Comparison of ENCODE assay signal across 27 cellular contexts in the genomic region with DNA sequence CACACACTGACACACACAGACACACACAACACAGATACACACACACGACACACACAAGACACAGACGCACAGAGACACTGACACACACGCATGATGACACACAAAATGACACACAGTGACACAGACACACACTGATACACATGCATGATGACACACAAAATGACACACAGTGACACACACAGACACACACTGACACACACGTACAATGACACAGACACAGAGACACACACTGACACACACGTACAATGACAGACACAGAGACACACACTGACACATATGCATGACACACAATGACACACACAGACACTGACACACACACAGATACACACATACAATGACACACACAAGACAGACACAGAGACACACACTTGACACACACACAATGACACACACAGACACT. TPM values are rescaled to one million over a fixed set of nuclear protein-coding genes. Genes with fewer than 3 reads are reported as not detected.
"Had no signal": no experiment of that assay in that cellular context is flagged by ENCODE, and none has a peak within 500 bp of the region (broad histone marks: within the 10 kb centered on the region; RNA-seq: fewer than 3 reads in every experiment).

No MANE protein-coding gene starts in this region.

- H3K27ac ChIP-seq: body of pancreas, lower lobe of right lung, stomach, suprapubic skin, tibial nerve, uterus had no signal

- H3K27me3 Mint-ChIP-seq: activated CD4-positive, alpha-beta memory T cell treated with anti-CD3 and anti-CD28 coated beads for 36 hours; activated naive CD4-positive, alpha-beta T cell treated with anti-CD3 and anti-CD28 coated beads, Interleukin-2, amount 50 U/mL, for 24 hours; natural killer cell treated with Interleukin-12 subunit alpha and Interleukin-12 subunit beta and Interleukin-15 and Interleukin-18, amount 100 ng/mL, for 72 hours; stimulated activated memory B cell treated with anti-CD40 and anti-IgM and Interleukin-4, amounts not matched to agents 10 μg/mL and 1 μg/mL and 100 μg/mL, for 72 hours had no signal

- H3K4me1 Mint-ChIP-seq: activated naive CD4-positive, alpha-beta T cell treated with anti-CD3 and anti-CD28 coated beads, Interleukin-2, amount 50 U/mL, for 24 hours had no signal

- H3K4me3 Mint-ChIP-seq: activated CD4-positive, alpha-beta memory T cell treated with anti-CD3 and anti-CD28 coated beads for 36 hours; activated naive CD4-positive, alpha-beta T cell treated with anti-CD3 and anti-CD28 coated beads, Interleukin-2, amount 50 U/mL, for 24 hours; natural killer cell treated with Interleukin-12 subunit alpha and Interleukin-12 subunit beta and Interleukin-15 and Interleukin-18, amount 100 ng/mL, for 72 hours; stimulated activated memory B cell treated with anti-CD40 and anti-IgM and Interleukin-4, amounts not matched to agents 10 μg/mL and 1 μg/mL and 100 μg/mL, for 72 hours had no signal

- H3K27me3 ChIP-seq: body of pancreas, stomach, suprapubic skin, tibial nerve, uterus had no signal

- H3K36me3 ChIP-seq: lower lobe of right lung, stomach, suprapubic skin, uterus had no signal

- H3K36me3 Mint-ChIP-seq: activated CD4-positive, alpha-beta memory T cell treated with anti-CD3 and anti-CD28 coated beads for 36 hours; activated naive CD4-positive, alpha-beta T cell treated with anti-CD3 and anti-CD28 coated beads, Interleukin-2, amount 50 U/mL, for 24 hours; natural killer cell treated with Interleukin-12 subunit alpha and Interleukin-12 subunit beta and Interleukin-15 and Interleukin-18, amount 100 ng/mL, for 72 hours had no signal

- FAIRE-seq: endometrium, kidney had no signal

- H3K4me1 ChIP-seq: body of pancreas, lower lobe of right lung, stomach, suprapubic skin, tibial nerve, uterus had no signal

- H3K9me3 Mint-ChIP-seq: activated naive CD4-positive, alpha-beta T cell treated with anti-CD3 and anti-CD28 coated beads, Interleukin-2, amount 50 U/mL, for 24 hours; natural killer cell treated with Interleukin-12 subunit alpha and Interleukin-12 subunit beta and Interleukin-15 and Interleukin-18, amount 100 ng/mL, for 72 hours had no signal

- H3K9me3 ChIP-seq: body of pancreas had no signal

- ATAC-seq: body of pancreas; lower lobe of right lung; sciatic nerve; stimulated activated memory B cell treated with anti-CD40 and anti-IgM and Interleukin-4, amounts not matched to agents 10 μg/mL and 1 μg/mL and 100 μg/mL, for 72 hours had no signal

- DNase-seq: activated CD4-positive, alpha-beta T cell treated with anti-CD3 and anti-CD28 coated beads for 48 hours; activated gamma-delta T cell treated with Interleukin-2 at 50 U/mL for 16 hours; activated T-cell treated with anti-CD3 and anti-CD28 coated beads, Interleukin-2, amount 50 U/mL, for 1 hour; anterior cingulate cortex; body of pancreas; erythroblast; foreskin fibroblast; kidney; lower lobe of right lung; nucleus accumbens; stimulated activated CD4-positive, alpha-beta T cell treated with anti-CD3 and anti-CD28 coated beads, Interleukin-15, amount 100 ng/mL, for 24 hours; T-helper 2 cell; uterus had no signal

- H3K4me3 ChIP-seq: body of pancreas, lower lobe of right lung, smooth muscle cell, stomach, suprapubic skin, tibial nerve, uterus had no signal

- H3K27ac Mint-ChIP-seq: activated CD4-positive, alpha-beta memory T cell treated with anti-CD3 and anti-CD28 coated beads for 36 hours; activated naive CD4-positive, alpha-beta T cell treated with anti-CD3 and anti-CD28 coated beads, Interleukin-2, amount 50 U/mL, for 24 hours; natural killer cell treated with Interleukin-12 subunit alpha and Interleukin-12 subunit beta and Interleukin-15 and Interleukin-18, amount 100 ng/mL, for 72 hours; stimulated activated memory B cell treated with anti-CD40 and anti-IgM and Interleukin-4, amounts not matched to agents 10 μg/mL and 1 μg/mL and 100 μg/mL, for 72 hours had no signal

RNA-seq across cellular contexts. Expression of a gene that starts 10.3 kb away (rescaled TPM):
- total RNA-seq: activated CD4-positive, alpha-beta memory T cell treated with anti-CD3 and anti-CD28 coated beads for 36 hours; body of pancreas; cardiac septum; chondrocyte; fibroblast of lung; glomerular endothelial cell; kidney; lower lobe of right lung; natural killer cell treated with Interleukin-12 subunit alpha and Interleukin-12 subunit beta and Interleukin-15 and Interleukin-18, amount 100 ng/mL, for 72 hours; sciatic nerve; smooth muscle cell; stomach; suprapubic skin; tibial nerve; uterus had no signal
- polyA plus RNA-seq: fibroblast of lung, smooth muscle cell, stomach had no signal
